ENCODE assay signal across 8 cellular contexts in genomic region chr12:49824886-49825285, GRCh38. TPM values are rescaled to one million over a fixed set of nuclear protein-coding genes. Genes with fewer than 3 reads are reported as not detected.
A peak's percentile ranks its signal among the peaks of the same experiment; 100 is the strongest.
DNase-seq lines count a peak whose midpoint lies in the region; ATAC-seq and TF ChIP-seq lines count a peak whose summit lies in the region.

No MANE protein-coding gene starts in this region.

- H3K4me1 Mint-ChIP-seq in stimulated activated naive B cell treated with anti-CD40 and anti-IgM and Interleukin-4, amounts not matched to agents 10 μg/mL and 1 μg/mL and 100 μg/mL, for 72 hours = peaks cover 41 to 58% of the 10 kb centered on the region in 2 donors

- peak overlapping the region; percentile 44 for H2BK5ac ChIP-seq in IMR-90 (ENCODE audit: low read depth, low read length, poor library complexity, severe bottlenecking)

- H3K27me3 ChIP-seq in IMR-90 (ENCODE audit: control insufficient read depth, insufficient read depth, low read length) (no peaks in the 10 kb centered on the region), iPS-15b (ENCODE audit: control insufficient read depth, insufficient read depth, low read length) (no peaks in the 10 kb centered on the region)

- H2BK20ac ChIP-seq in IMR-90 (ENCODE audit: low read depth, low read length) = 0 out of 2 replicates have a peak overlapping the region, but pooled peaks have one; percentile 6

- BruUV-seq in IMR-90 (replicated peaks; lab: Mats Ljungman, UMichigan) = no TSS peak

- ATAC-seq in IMR-90 (ENCODE audit: low read depth) (peak; percentile 8; the same call in 1 of the 2 replicates), GM18502 (IDR thresholded peaks at IDR 0.05; ENCODE audit: poor library complexity, unreplicated experiment) (no peak), GM21381 (IDR thresholded peaks at IDR 0.05; ENCODE audit: unreplicated experiment) (no peak), GM21423 (IDR thresholded peaks at IDR 0.05; ENCODE audit: unreplicated experiment) (no peak), HG03097 (IDR thresholded peaks at IDR 0.05; ENCODE audit: low FRiP score, unreplicated experiment) (no peak)
- peak; percentile 13 to 33 for ATAC-seq in stimulated activated naive B cell treated with anti-CD40 and anti-IgM and Interleukin-4, amounts not matched to agents 10 μg/mL and 1 μg/mL and 100 μg/mL, for 72 hours (replicated peaks)

- H3K9me3 ChIP-seq in IMR-90 (ENCODE audit: control insufficient read depth, insufficient read depth, low read length) (no peaks in the 10 kb centered on the region), iPS-15b (ENCODE audit: control insufficient read depth, insufficient read depth, low read length) (no peaks in the 10 kb centered on the region)

- peak overlapping the region; percentile 3 for H2AFZ ChIP-seq in IMR-90 (replicated peaks; ENCODE audit: low read length, poor library complexity)

- intact Hi-C loops in IMR-90 (cut with micrococcal nuclease) = no loop called here

- DNase-seq in IMR-90 = peak; percentile 83
- DNase-seq in stimulated activated naive B cell treated with anti-CD40 and anti-IgM and Interleukin-4, amounts not matched to agents 10 μg/mL and 1 μg/mL and 100 μg/mL, for 72 hours = no peak

- H3K56ac ChIP-seq in IMR-90 (ENCODE audit: extremely low read depth, insufficient read depth, low read length) = no peak overlapping the region

- no peak for TF ChIP-seq RAD21 in IMR-90 (IDR thresholded peaks at IDR 0.05; ENCODE audit: low read length)

- H3K27ac Mint-ChIP-seq in stimulated activated naive B cell treated with anti-CD40 and anti-IgM and Interleukin-4, amounts not matched to agents 10 μg/mL and 1 μg/mL and 100 μg/mL, for 72 hours = peak overlapping the region; percentile 75

- H3K18ac ChIP-seq in IMR-90 (ENCODE audit: low read depth, low read length) = no peak overlapping the region

- H3K14ac ChIP-seq in IMR-90 (replicated peaks; ENCODE audit: low read depth, low read length) = peak overlapping the region; percentile 29; the same call in 1 of the 2 replicates

- H3K4ac ChIP-seq in IMR-90 (ENCODE audit: low read depth, low read length) = peak overlapping the region; percentile 10; the same call in 1 of the 2 replicates

- peak overlapping the region; percentile 61 for H3K27ac ChIP-seq in IMR-90 (ENCODE audit: insufficient read depth, low read length)
- H3K27ac ChIP-seq in angular gyrus (ENCODE audit: low read depth, low read length) = peak overlapping the region; percentile 56

- H2AK5ac ChIP-seq in IMR-90 (ENCODE audit: low read depth, low read length) = no peak overlapping the region

- H3K4me3 ChIP-seq in IMR-90 (ENCODE audit: insufficient read depth, low read depth, low read length) = no peak overlapping the region
- H3K4me3 ChIP-seq in iPS-15b (ENCODE audit: low read depth, low read length) = peak overlapping the region; percentile 18

- no peak overlapping the region for H2BK15ac ChIP-seq in IMR-90 (ENCODE audit: low read depth, low read length)

- H2AK9ac ChIP-seq in IMR-90 (replicated peaks; ENCODE audit: low read depth, low read length, poor library complexity) = no peak overlapping the region

- CTCF ChIA-PET in IMR-90 (lab: Yijun Ruan, JAX) = interaction anchor here (1.2 kb wide), 1 partner anchor 84 kb away, joined by 3 read pairs; the partner anchor contains the start of gene TMBIM6

- H3K79me1 ChIP-seq in IMR-90 (ENCODE audit: low read depth in 1 of 2, low read length in 2 of 2) = peaks cover 26 to 89% of the 10 kb centered on the region in 2 experiments

- no CpG with 5 or more reads among the region's 4 CpGs for WGBS in IMR-90 (ENCODE audit: extremely low coverage in 2 of 2, insufficient read length in 1 of 2), 2 experiments

- in situ Hi-C loops in IMR-90 (cut with MboI; ENCODE audit: low sequenced_read_pairs) = no loop called here

- POLR2A ChIA-PET in IMR-90 (lab: Charles Lee; ENCODE audit: unreplicated experiment) = interaction anchor here (0.6 kb wide), 2 partner anchors 227 to 322 kb away, joined by 3 to 4 read pairs; no protein-coding TSS in a partner anchor

- no peak for TF ChIP-seq CTCF in IMR-90 (conservative IDR thresholded peaks at IDR 0.05; ENCODE audit: low read depth, low read length)

- H3K36me3 Mint-ChIP-seq in stimulated activated naive B cell treated with anti-CD40 and anti-IgM and Interleukin-4, amounts not matched to agents 10 μg/mL and 1 μg/mL and 100 μg/mL, for 72 hours = peaks cover 3 to 9% of the 10 kb centered on the region in 2 donors

- H3K9ac ChIP-seq in IMR-90 (ENCODE audit: low read depth, low read length) (no peak overlapping the region), iPS-15b (ENCODE audit: low read depth, low read length) (peak overlapping the region; percentile 37)

- H4K20me1 ChIP-seq in IMR-90 (ENCODE audit: insufficient read depth, low read length) = peaks cover 75% of the 10 kb centered on the region

- peak overlapping the region; percentile 93 for H3K4me2 ChIP-seq in IMR-90 (ENCODE audit: low read depth, low read length)

- peaks cover 27% of the 10 kb centered on the region for H3K4me1 ChIP-seq in IMR-90 (ENCODE audit: control insufficient read depth, insufficient read depth, low read length)
- peaks cover 23% of the 10 kb centered on the region for H3K4me1 ChIP-seq in iPS-15b (ENCODE audit: control insufficient read depth, insufficient read depth, low read length)

- H3K23ac ChIP-seq in IMR-90 (ENCODE audit: low read depth, low read length) = peak overlapping the region; percentile 45; the same call in 1 of the 2 replicates

- no peak overlapping the region for H4K5ac ChIP-seq in IMR-90 (ENCODE audit: low read depth, low read length)

- H3K9me3 Mint-ChIP-seq in stimulated activated naive B cell treated with anti-CD40 and anti-IgM and Interleukin-4, amounts not matched to agents 10 μg/mL and 1 μg/mL and 100 μg/mL, for 72 hours = no peaks in the 10 kb centered on the region

- H3K36me3 ChIP-seq in IMR-90 (ENCODE audit: control insufficient read depth, insufficient read depth, low read length) = peaks cover 6% of the 10 kb centered on the region; the same call in 1 of the 2 replicates
- peaks cover 3% of the 10 kb centered on the region for H3K36me3 ChIP-seq in iPS-15b (ENCODE audit: control insufficient read depth, insufficient read depth, low read length)

- TF ChIP-seq POLR2A in IMR-90 (IDR thresholded peaks at IDR 0.05; ENCODE audit: low read depth, low read length) = no peak; the same call in 1 of the 2 replicates

- no peak overlapping the region for H4K91ac ChIP-seq in IMR-90 (ENCODE audit: insufficient read depth, low read depth, low read length)

- H3K9me1 ChIP-seq in IMR-90 (ENCODE audit: insufficient read depth, low read length) = peaks cover 33% of the 10 kb centered on the region

- dilution Hi-C loops in IMR-90 (cut with HindIII; ENCODE audit: low sequenced_read_pairs, unreplicated experiment) = no loop called here

- H4K8ac ChIP-seq in IMR-90 (ENCODE audit: low read depth in 2 of 2, low read length in 2 of 2) = peak overlapping the region in 1 of 2 experiments; percentile 38; a peak in 1 of 4 replicates

- H3K27me3 Mint-ChIP-seq in stimulated activated naive B cell treated with anti-CD40 and anti-IgM and Interleukin-4, amounts not matched to agents 10 μg/mL and 1 μg/mL and 100 μg/mL, for 72 hours = no peaks in the 10 kb centered on the region

- H3K4me3 Mint-ChIP-seq in stimulated activated naive B cell treated with anti-CD40 and anti-IgM and Interleukin-4, amounts not matched to agents 10 μg/mL and 1 μg/mL and 100 μg/mL, for 72 hours = no peak overlapping the region

- no peak overlapping the region for H2BK120ac ChIP-seq in IMR-90 (ENCODE audit: low read depth, low read length)

TF ChIP-seq in IMR-90, 13 proteins besides CTCF, POLR2A, EP300 and RAD21:
- TF ChIP-seq FOS (IDR thresholded peaks at IDR 0.05; ENCODE audit: low read depth, low read length) (0 out of 2 replicates have a peak, but pooled peaks have one; percentile 19), RCOR1 (IDR thresholded peaks at IDR 0.05; ENCODE audit: insufficient replicate concordance, low read length) (no peak)

RNA-seq across cellular contexts. Expression of gene NCKAP5L, which starts 3.3 kb away (rescaled TPM):
- total RNA-seq in IMR-90 (2012; rRNA removed) = 6.1 and 7.2 TPM in 2 replicates
- polyA plus RNA-seq in IMR-90 (2012; rRNA removed) = 14.4 and 16.4 TPM in 2 replicates
- 7.3 and 11.2 TPM in 2 replicates for polyA plus RNA-seq in IMR-90 (2012; cell fraction: cytosol; rRNA removed)
- polyA plus RNA-seq in IMR-90 (2012; cell fraction: nucleus; rRNA removed; ENCODE audit: low replicate concordance) = 38.8 and 64.4 TPM in 2 replicates

RNA-seq across cellular contexts. Expression of gene BCDIN3D, which starts 18.0 kb away (rescaled TPM):
- 2.3 and 2.5 TPM in 2 replicates for total RNA-seq in IMR-90 (2012; rRNA removed)
- polyA plus RNA-seq in IMR-90 (2012; rRNA removed) = 1.7 and 2.3 TPM in 2 replicates
- 0.78 and 1.1 TPM in 2 replicates for polyA plus RNA-seq in IMR-90 (2012; cell fraction: cytosol; rRNA removed)
- polyA plus RNA-seq in IMR-90 (2012; cell fraction: nucleus; rRNA removed; ENCODE audit: low replicate concordance) = 0.88 and 1.3 TPM in 2 replicates

Comparison
In these comparisons a context has a peak if more than half of its experiments do, and no peak if none do; other contexts are left out.
1. ATAC-seq: peak in IMR-90 (single experiment) and stimulated activated naive B cell treated with anti-CD40 and anti-IgM and Interleukin-4, amounts not matched to agents 10 μg/mL and 1 μg/mL and 100 μg/mL, for 72 hours (2 of 2); none in GM18502 (single experiment), GM21381 (single experiment), GM21423 (single experiment) and HG03097 (single experiment).